ENCODE assay signal across 12 cellular contexts in genomic region chr18:43129946-43130523, GRCh38. TPM values are rescaled to one million over a fixed set of nuclear protein-coding genes. Genes with fewer than 3 reads are reported as not detected.
DNase-seq lines count a peak whose midpoint lies in the region; ATAC-seq and TF ChIP-seq lines count a peak whose summit lies in the region.
"Had no signal": no experiment of that assay in that cellular context is flagged by ENCODE, and none has a peak within 500 bp of the region (broad histone marks: within the 10 kb centered on the region; RNA-seq: fewer than 3 reads in every experiment).

No MANE protein-coding gene starts in this region.

- no peaks in the 10 kb centered on the region for H3K4me1 Mint-ChIP-seq in activated CD8-positive, alpha-beta T cell treated with anti-CD3 and anti-CD28 coated beads, Interleukin-2, amount 10 ng/mL, durations not matched to agents 7 days and 5 days (ENCODE audit: low read depth)
- H3K4me1 Mint-ChIP-seq: CD4-positive, CD25-positive, alpha-beta regulatory T cell had no signal

- CTCF ChIA-PET in activated CD8-positive, alpha-beta T cell treated with anti-CD3 and anti-CD28 coated beads, Interleukin-2, amount 10 ng/mL, durations not matched to agents 7 days and 5 days (lab: Charles Lee), result no interaction called here

- ATAC-seq in Right ventricle myocardium inferior, result no peak
- peak; percentile 96 for ATAC-seq in left lobe of liver
- no peak for ATAC-seq in activated CD8-positive, alpha-beta T cell treated with anti-CD3 and anti-CD28 coated beads, Interleukin-2, amount 10 ng/mL, durations not matched to agents 7 days and 5 days

- H3K9me3 Mint-ChIP-seq in activated CD8-positive, alpha-beta T cell treated with anti-CD3 and anti-CD28 coated beads, Interleukin-2, amount 10 ng/mL, durations not matched to agents 7 days and 5 days (ENCODE audit: insufficient read depth), result no peaks in the 10 kb centered on the region

- no peak overlapping the region for H3K9ac ChIP-seq in SK-N-MC (ENCODE audit: insufficient read length)

- intact Hi-C loops in left ventricle myocardium inferior (cut with micrococcal nuclease), result no loop called here
- intact Hi-C loops in Right ventricle myocardium inferior (cut with DNase I), result no loop called here
- intact Hi-C loops in uterus (cut with DNase I; ENCODE audit: low total_unique reads), result no loop called here

- H3K4me1 ChIP-seq in left ventricle myocardium inferior (no peaks in the 10 kb centered on the region), uterus (no peaks in the 10 kb centered on the region)
- H3K4me1 ChIP-seq: upper lobe of left lung had no signal

- TF ChIP-seq POLR2A in uterus (IDR thresholded peaks at IDR 0.05), result no peak

- POLR2A ChIA-PET in activated CD8-positive, alpha-beta T cell treated with anti-CD3 and anti-CD28 coated beads, Interleukin-2, amount 10 ng/mL, durations not matched to agents 7 days and 5 days (lab: Charles Lee), result no interaction called here

- H3K27ac ChIP-seq in left ventricle myocardium inferior (replicated peaks) (no peak overlapping the region), SK-N-MC (no peak overlapping the region), uterus (no peak overlapping the region)
- H3K27ac ChIP-seq: upper lobe of left lung had no signal

- H3K27me3 ChIP-seq in left ventricle myocardium inferior (ENCODE audit: low read depth) (no peaks in the 10 kb centered on the region), uterus (no peaks in the 10 kb centered on the region)
- H3K27me3 ChIP-seq: upper lobe of left lung had no signal

- H3K4me3 ChIP-seq in left ventricle myocardium inferior, result peak overlapping the region; percentile 42
- 0 out of 2 replicates have a peak overlapping the region, but pooled peaks have one; percentile 4 for H3K4me3 ChIP-seq in SK-N-MC
- peak overlapping the region; percentile 11 to 24 for H3K4me3 ChIP-seq in uterus

- DNase-seq in left ventricle myocardium inferior (no peak), Right ventricle myocardium inferior (ENCODE audit: missing footprints) (no peak), SK-N-MC (ENCODE audit: low read depth, low spot score) (no peak), left lobe of liver (ENCODE audit: low spot score) (peak; percentile 42), uterus (no peak), NCI-H1436 treated with DMSO at 0.1 percent for 48 hours (lab: John Stamatoyannopoulos, UW) (no peak), GDM1 (lab: John Stamatoyannopoulos, UW) (no peak)
- no peak for DNase-seq in activated CD8-positive, alpha-beta T cell treated with anti-CD3 and anti-CD28 coated beads, Interleukin-2, amount 10 ng/mL, durations not matched to agents 7 days and 5 days
- DNase-seq: H9 had no signal

- no peaks in the 10 kb centered on the region for H3K36me3 Mint-ChIP-seq in activated CD8-positive, alpha-beta T cell treated with anti-CD3 and anti-CD28 coated beads, Interleukin-2, amount 10 ng/mL, durations not matched to agents 7 days and 5 days (ENCODE audit: low read depth)
- H3K36me3 Mint-ChIP-seq: CD4-positive, CD25-positive, alpha-beta regulatory T cell had no signal

- no peak overlapping the region for H3K4me3 Mint-ChIP-seq in activated CD8-positive, alpha-beta T cell treated with anti-CD3 and anti-CD28 coated beads, Interleukin-2, amount 10 ng/mL, durations not matched to agents 7 days and 5 days
- H3K4me3 Mint-ChIP-seq: CD4-positive, CD25-positive, alpha-beta regulatory T cell; H9 had no signal

- no peak for TF ChIP-seq CTCF in left ventricle myocardium inferior (IDR thresholded peaks at IDR 0.05; ENCODE audit: borderline replicate concordance)
- TF ChIP-seq CTCF in uterus (IDR thresholded peaks at IDR 0.05), result no peak

- no peak overlapping the region for H3K27ac Mint-ChIP-seq in activated CD8-positive, alpha-beta T cell treated with anti-CD3 and anti-CD28 coated beads, Interleukin-2, amount 10 ng/mL, durations not matched to agents 7 days and 5 days
- H3K27ac Mint-ChIP-seq: CD4-positive, CD25-positive, alpha-beta regulatory T cell; H9 had no signal

- H3K9me3 ChIP-seq in left ventricle myocardium inferior (replicated peaks), result peaks cover 5% of the 10 kb centered on the region
- no peaks in the 10 kb centered on the region for H3K9me3 ChIP-seq in SK-N-MC (ENCODE audit: low read depth, low read length)
- no peaks in the 10 kb centered on the region for H3K9me3 ChIP-seq in uterus
- H3K9me3 ChIP-seq: upper lobe of left lung had no signal

- no peaks in the 10 kb centered on the region for H3K27me3 Mint-ChIP-seq in activated CD8-positive, alpha-beta T cell treated with anti-CD3 and anti-CD28 coated beads, Interleukin-2, amount 10 ng/mL, durations not matched to agents 7 days and 5 days (ENCODE audit: low read depth)
- H3K27me3 Mint-ChIP-seq: CD4-positive, CD25-positive, alpha-beta regulatory T cell had no signal

- no peaks in the 10 kb centered on the region for H3K36me3 ChIP-seq in left ventricle myocardium inferior
- no peaks in the 10 kb centered on the region for H3K36me3 ChIP-seq in SK-N-MC (ENCODE audit: insufficient read depth, low read length)
- no peaks in the 10 kb centered on the region for H3K36me3 ChIP-seq in uterus
- H3K36me3 ChIP-seq: upper lobe of left lung had no signal

RNA-seq across cellular contexts. Expression of gene RIT2, which starts 14.6 kb away (rescaled TPM):
- total RNA-seq in left ventricle myocardium inferior (not detected), Right ventricle myocardium inferior (not detected), left lobe of liver (not detected), uterus (not detected)
- not detected for total RNA-seq in activated CD8-positive, alpha-beta T cell treated with anti-CD3 and anti-CD28 coated beads, Interleukin-2, amount 10 ng/mL, durations not matched to agents 7 days and 5 days
- total RNA-seq: CD4-positive, CD25-positive, alpha-beta regulatory T cell; SK-MEL-5; upper lobe of left lung had no signal
